In the genomic region with DNA sequence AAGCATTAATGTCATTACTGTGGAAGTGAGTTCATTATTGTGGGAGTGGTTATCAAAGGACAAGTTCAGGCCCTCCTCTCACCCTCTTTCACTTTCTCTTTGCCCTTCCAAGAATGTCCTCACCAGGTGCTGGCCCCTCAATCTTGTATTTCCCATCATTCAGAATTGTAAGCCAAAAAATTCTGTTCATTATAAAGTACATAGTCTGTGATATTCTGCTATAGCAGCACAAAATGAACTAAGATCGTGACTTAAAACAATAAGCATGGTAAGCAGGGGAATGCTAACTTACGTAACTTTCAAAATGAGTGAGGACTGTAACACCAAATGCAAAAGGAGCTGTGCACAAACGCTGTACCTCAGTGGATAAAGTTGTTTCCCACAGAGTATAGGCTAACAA, we compare ENCODE assay signal across 1 cellular context.
TF ChIP-seq lines count a peak whose summit lies in the region.

No MANE protein-coding gene starts in this region.

TF ChIP-seq in WTC11, 78 proteins besides CTCF, POLR2A, EP300 and RAD21 (continued from another document):
- TF ChIP-seq, protein P1, sequence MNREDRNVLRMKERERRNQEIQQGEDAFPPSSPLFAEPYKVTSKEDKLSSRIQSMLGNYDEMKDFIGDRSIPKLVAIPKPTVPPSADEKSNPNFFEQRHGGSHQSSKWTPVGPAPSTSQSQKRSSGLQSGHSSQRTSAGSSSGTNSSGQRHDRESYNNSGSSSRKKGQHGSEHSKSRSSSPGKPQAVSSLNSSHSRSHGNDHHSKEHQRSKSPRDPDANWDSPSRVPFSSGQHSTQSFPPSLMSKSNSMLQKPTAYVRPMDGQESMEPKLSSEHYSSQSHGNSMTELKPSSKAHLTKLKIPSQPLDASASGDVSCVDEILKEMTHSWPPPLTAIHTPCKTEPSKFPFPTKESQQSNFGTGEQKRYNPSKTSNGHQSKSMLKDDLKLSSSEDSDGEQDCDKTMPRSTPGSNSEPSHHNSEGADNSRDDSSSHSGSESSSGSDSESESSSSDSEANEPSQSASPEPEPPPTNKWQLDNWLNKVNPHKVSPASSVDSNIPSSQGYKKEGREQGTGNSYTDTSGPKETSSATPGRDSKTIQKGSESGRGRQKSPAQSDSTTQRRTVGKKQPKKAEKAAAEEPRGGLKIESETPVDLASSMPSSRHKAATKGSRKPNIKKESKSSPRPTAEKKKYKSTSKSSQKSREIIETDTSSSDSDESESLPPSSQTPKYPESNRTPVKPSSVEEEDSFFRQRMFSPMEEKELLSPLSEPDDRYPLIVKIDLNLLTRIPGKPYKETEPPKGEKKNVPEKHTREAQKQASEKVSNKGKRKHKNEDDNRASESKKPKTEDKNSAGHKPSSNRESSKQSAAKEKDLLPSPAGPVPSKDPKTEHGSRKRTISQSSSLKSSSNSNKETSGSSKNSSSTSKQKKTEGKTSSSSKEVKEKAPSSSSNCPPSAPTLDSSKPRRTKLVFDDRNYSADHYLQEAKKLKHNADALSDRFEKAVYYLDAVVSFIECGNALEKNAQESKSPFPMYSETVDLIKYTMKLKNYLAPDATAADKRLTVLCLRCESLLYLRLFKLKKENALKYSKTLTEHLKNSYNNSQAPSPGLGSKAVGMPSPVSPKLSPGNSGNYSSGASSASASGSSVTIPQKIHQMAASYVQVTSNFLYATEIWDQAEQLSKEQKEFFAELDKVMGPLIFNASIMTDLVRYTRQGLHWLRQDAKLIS (CRISPR knock-in tag; IDR thresholded peaks at IDR 0.05; ENCODE audit: borderline replicate concordance): no peak
- no peak for TF ChIP-seq ZNF423 (CRISPR knock-in tag; IDR thresholded peaks at IDR 0.05)
- TF ChIP-seq, protein P2, sequence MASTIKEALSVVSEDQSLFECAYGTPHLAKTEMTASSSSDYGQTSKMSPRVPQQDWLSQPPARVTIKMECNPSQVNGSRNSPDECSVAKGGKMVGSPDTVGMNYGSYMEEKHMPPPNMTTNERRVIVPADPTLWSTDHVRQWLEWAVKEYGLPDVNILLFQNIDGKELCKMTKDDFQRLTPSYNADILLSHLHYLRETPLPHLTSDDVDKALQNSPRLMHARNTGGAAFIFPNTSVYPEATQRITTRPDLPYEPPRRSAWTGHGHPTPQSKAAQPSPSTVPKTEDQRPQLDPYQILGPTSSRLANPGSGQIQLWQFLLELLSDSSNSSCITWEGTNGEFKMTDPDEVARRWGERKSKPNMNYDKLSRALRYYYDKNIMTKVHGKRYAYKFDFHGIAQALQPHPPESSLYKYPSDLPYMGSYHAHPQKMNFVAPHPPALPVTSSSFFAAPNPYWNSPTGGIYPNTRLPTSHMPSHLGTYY (CRISPR knock-in tag; IDR thresholded peaks at IDR 0.05): no peak
- TF ChIP-seq, protein P3, sequence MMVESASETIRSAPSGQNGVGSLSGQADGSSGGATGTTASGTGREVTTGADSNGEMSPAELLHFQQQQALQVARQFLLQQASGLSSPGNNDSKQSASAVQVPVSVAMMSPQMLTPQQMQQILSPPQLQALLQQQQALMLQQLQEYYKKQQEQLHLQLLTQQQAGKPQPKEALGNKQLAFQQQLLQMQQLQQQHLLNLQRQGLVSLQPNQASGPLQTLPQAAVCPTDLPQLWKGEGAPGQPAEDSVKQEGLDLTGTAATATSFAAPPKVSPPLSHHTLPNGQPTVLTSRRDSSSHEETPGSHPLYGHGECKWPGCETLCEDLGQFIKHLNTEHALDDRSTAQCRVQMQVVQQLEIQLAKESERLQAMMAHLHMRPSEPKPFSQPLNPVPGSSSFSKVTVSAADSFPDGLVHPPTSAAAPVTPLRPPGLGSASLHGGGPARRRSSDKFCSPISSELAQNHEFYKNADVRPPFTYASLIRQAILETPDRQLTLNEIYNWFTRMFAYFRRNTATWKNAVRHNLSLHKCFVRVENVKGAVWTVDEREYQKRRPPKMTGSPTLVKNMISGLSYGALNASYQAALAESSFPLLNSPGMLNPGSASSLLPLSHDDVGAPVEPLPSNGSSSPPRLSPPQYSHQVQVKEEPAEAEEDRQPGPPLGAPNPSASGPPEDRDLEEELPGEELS (CRISPR knock-in tag; IDR thresholded peaks at IDR 0.05): no peak
- no peak for TF ChIP-seq RORB (CRISPR knock-in tag; IDR thresholded peaks at IDR 0.05)
- TF ChIP-seq TP53 (CRISPR knock-in tag; IDR thresholded peaks at IDR 0.05): no peak
- no peak for TF ChIP-seq KAT7 (CRISPR knock-in tag; IDR thresholded peaks at IDR 0.05; ENCODE audit: borderline replicate concordance)
